Comparison of ENCODE assay signal across 8 cellular contexts in the genomic region with DNA sequence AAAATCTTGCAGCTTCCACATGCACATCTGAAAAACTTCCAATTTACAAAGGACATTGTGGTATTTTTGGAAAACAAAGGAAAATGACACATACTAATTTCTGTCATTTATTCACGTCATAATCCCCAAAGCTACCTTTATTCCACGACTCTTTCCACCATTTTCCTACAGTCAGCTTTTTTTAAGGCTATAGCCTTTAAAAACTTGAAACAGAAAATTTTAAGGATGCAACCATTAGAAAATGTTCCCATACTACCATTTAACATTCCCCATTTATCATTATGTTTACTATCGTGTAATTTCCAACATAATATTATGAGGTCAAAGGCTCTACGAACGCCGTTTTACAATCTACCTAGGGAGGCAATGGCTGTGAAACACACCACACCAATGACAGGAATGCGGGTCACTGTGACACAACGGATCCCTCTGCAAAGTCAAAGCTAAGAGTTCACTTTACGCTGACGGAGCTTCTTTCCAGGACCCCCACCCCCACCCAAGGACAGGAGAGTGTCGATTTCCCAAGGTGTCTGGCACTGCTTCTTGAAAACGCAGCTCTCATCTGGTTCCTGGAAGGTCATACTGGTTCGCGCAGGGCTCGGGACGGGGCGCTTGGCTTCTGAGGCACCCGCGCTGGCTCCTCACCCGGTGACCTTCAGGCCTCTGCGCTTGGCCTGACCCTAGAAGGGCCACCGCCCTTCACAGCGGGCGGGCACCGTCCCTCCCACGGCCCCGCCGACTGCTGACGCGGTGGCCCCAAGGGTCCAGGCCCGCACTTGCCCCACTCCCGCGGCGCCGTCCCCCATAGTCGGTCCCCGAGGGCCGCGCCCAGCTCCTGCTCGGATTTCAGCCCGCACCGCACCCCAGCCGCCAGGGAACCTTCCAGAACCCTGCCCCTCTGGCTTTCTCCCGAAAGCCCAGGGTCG. TPM values are rescaled to one million over a fixed set of nuclear protein-coding genes. Genes with fewer than 3 reads are reported as not detected.
DNase-seq lines count a peak whose midpoint lies in the region; ATAC-seq and TF ChIP-seq lines count a peak whose summit lies in the region.

No MANE protein-coding gene starts in this region.

- H3K36me3 Mint-ChIP-seq in stimulated activated memory B cell treated with anti-CD40 and anti-IgM and Interleukin-4, amounts not matched to agents 10 μg/mL and 1 μg/mL and 100 μg/mL, for 72 hours = no peaks in the 10 kb centered on the region

- no peaks in the 10 kb centered on the region for H3F3A ChIP-seq in Loucy (ENCODE audit: low read depth)

- H3K4me3 ChIP-seq in Loucy (ENCODE audit: low read length, poor library complexity, severe bottlenecking) = peak overlapping the region; percentile 71
- H3K4me3 ChIP-seq in breast epithelium = peak overlapping the region; percentile 53 to 81 (median 66)

- H3K9me3 ChIP-seq in Loucy (ENCODE audit: insufficient read depth, low read depth, low read length) = no peaks in the 10 kb centered on the region
- no peaks in the 10 kb centered on the region for H3K9me3 ChIP-seq in breast epithelium

- in situ Hi-C loops in G401 (cut with HindIII; ENCODE audit: low sequenced_read_pairs) = no loop called here

- H3K4me1 ChIP-seq in Loucy (ENCODE audit: insufficient read depth, low read length, poor library complexity, severe bottlenecking) (peaks cover 6% of the 10 kb centered on the region), breast epithelium (no peaks in the 10 kb centered on the region)

- peak overlapping the region; percentile 96 to 97 for H3K27ac ChIP-seq in breast epithelium

- H3K4me2 ChIP-seq in Loucy (ENCODE audit: low read depth, low read length, poor library complexity, severe bottlenecking) = peak overlapping the region; percentile 80

- peak overlapping the region; percentile 85 for H3K4me3 Mint-ChIP-seq in stimulated activated memory B cell treated with anti-CD40 and anti-IgM and Interleukin-4, amounts not matched to agents 10 μg/mL and 1 μg/mL and 100 μg/mL, for 72 hours

- H3K9me2 ChIP-seq in Loucy (replicated peaks; ENCODE audit: low read depth, low read length) = no peaks in the 10 kb centered on the region

- H3K27me3 Mint-ChIP-seq in stimulated activated memory B cell treated with anti-CD40 and anti-IgM and Interleukin-4, amounts not matched to agents 10 μg/mL and 1 μg/mL and 100 μg/mL, for 72 hours = no peaks in the 10 kb centered on the region

- no peak for TF ChIP-seq POLR2A in breast epithelium (IDR thresholded peaks at IDR 0.05)

- no peaks in the 10 kb centered on the region for H3K79me2 ChIP-seq in Loucy (ENCODE audit: insufficient read depth, low read length)

- ATAC-seq in GM21786 (IDR thresholded peaks at IDR 0.05; ENCODE audit: unreplicated experiment) = peak; percentile 40
- peak; percentile 77 for ATAC-seq in stimulated activated memory B cell treated with anti-CD40 and anti-IgM and Interleukin-4, amounts not matched to agents 10 μg/mL and 1 μg/mL and 100 μg/mL, for 72 hours

- H4K20me1 ChIP-seq in Loucy (ENCODE audit: insufficient read depth, low read length, poor library complexity, severe bottlenecking) = no peaks in the 10 kb centered on the region

- peak; percentile 36 for DNase-seq in G401 (ENCODE audit: low spot score)
- peak; percentile 50 to 70 for DNase-seq in breast epithelium (ENCODE audit: low spot score in 2 of 2)
- peak; percentile 27 for DNase-seq in iris pigment epithelial cell (ENCODE audit: low read depth)
- no peak for DNase-seq in SHP77 treated with DMSO at 0.1 percent for 48 hours (lab: John Stamatoyannopoulos, UW)
- no peak for DNase-seq in SK-N-DZ (ENCODE audit: low spot score)

- H3K27me3 ChIP-seq in Loucy (ENCODE audit: insufficient read depth, low read length, poor library complexity, severe bottlenecking) = no peaks in the 10 kb centered on the region
- H3K27me3 ChIP-seq in breast epithelium = no peaks in the 10 kb centered on the region

- intact Hi-C loops in breast epithelium (cut with DNase I; ENCODE audit: low total_unique reads) = no loop called here

- H3K27ac Mint-ChIP-seq in stimulated activated memory B cell treated with anti-CD40 and anti-IgM and Interleukin-4, amounts not matched to agents 10 μg/mL and 1 μg/mL and 100 μg/mL, for 72 hours = peak overlapping the region; percentile 92

- peak overlapping the region; percentile 97; the same call in 1 of the 2 replicates for H2AFZ ChIP-seq in Loucy (ENCODE audit: low read length)

- peak overlapping the region; percentile 68 for H3K9ac ChIP-seq in Loucy (ENCODE audit: low read depth, low read length, poor library complexity, severe bottlenecking)

- TF ChIP-seq CTCF in Loucy (conservative IDR thresholded peaks at IDR 0.05; ENCODE audit: low read length) (no peak), breast epithelium (IDR thresholded peaks at IDR 0.05) (peak in 1 of 3 donors; percentile 40)

- H3K4me1 Mint-ChIP-seq in stimulated activated memory B cell treated with anti-CD40 and anti-IgM and Interleukin-4, amounts not matched to agents 10 μg/mL and 1 μg/mL and 100 μg/mL, for 72 hours = peaks cover 13% of the 10 kb centered on the region

- no peaks in the 10 kb centered on the region for H3K9me3 Mint-ChIP-seq in stimulated activated memory B cell treated with anti-CD40 and anti-IgM and Interleukin-4, amounts not matched to agents 10 μg/mL and 1 μg/mL and 100 μg/mL, for 72 hours

- H3K36me3 ChIP-seq in Loucy (ENCODE audit: insufficient read depth, low read length) (no peaks in the 10 kb centered on the region), breast epithelium (no peaks in the 10 kb centered on the region)

RNA-seq across cellular contexts. Expression of a gene that starts 50.6 kb away (rescaled TPM):
- total RNA-seq in G401 (2014; rRNA removed; shearing (Covaris generic)) = 51.7 and 59.9 TPM in 2 replicates
- total RNA-seq in breast epithelium = 10 to 100 TPM in 2 of 3 donors, 1 to 10 TPM in 1; 6.7 to 90.9 (median 26.9) TPM
- 4.0 and 5.2 TPM in 2 replicates for polyA plus RNA-seq in SK-N-DZ (2014; cell fraction: cytosol; rRNA removed)
- 1.6 and 3.4 TPM in 2 replicates for polyA plus RNA-seq in SK-N-DZ (2014; cell fraction: nucleus; rRNA removed)

Comparison
In these comparisons a context has a peak if more than half of its experiments do, and no peak if none do; other contexts are left out.
1. DNase-seq: peak in G401 (single experiment), breast epithelium (2 of 2) and iris pigment epithelial cell (single experiment); none in SHP77 treated with DMSO at 0.1 percent for 48 hours (single experiment) and SK-N-DZ (single experiment).